In the genomic region with DNA sequence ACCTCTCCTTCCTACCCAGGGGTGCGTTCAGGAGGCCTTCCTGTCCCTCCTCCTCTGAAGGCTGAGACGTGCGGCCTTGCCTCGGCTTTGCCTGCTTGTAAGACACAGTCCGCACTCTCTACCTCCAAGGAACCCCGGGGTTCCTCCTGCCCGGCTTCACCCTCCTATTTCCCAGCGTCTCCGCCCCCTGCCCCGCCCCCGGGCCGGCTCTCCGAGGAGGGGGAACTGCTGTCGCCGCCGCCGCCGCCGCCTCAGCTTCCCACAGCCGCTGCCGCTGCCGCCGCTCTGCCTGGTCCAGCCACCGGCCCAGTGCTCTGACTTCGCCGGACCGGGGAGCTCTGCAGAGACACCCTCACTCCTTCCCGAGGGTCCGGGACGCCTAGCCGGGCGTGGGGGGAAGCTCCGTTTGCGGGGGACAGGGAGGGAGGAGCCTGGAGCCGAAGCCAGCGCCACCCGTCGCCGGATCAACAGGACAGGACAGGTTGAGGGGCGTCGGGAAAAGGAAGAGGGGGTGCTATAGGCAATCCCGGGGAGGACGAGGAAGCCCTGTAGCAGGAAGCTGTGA, we compare ENCODE assay signal across 9 cellular contexts. TPM values are rescaled to one million over a fixed set of nuclear protein-coding genes. Genes with fewer than 3 reads are reported as not detected.
DNase-seq lines count a peak whose midpoint lies in the region; ATAC-seq and TF ChIP-seq lines count a peak whose summit lies in the region.
"Had no signal": no experiment of that assay in that cellular context is flagged by ENCODE, and none has a peak within 500 bp of the region (broad histone marks: within the 10 kb centered on the region; RNA-seq: fewer than 3 reads in every experiment).

No MANE protein-coding gene starts in this region.

- H3K4me3 ChIP-seq in GM12865 (ENCODE audit: low read depth, low read length) = peak overlapping the region; percentile 92
- peak overlapping the region; percentile 26 for H3K4me3 ChIP-seq in colonic mucosa
- H3K4me3 ChIP-seq in lower leg skin (ENCODE audit: low read depth, poor library complexity, severe bottlenecking) = peak overlapping the region; percentile 22

- peaks cover 38% of the 10 kb centered on the region for H3K27me3 ChIP-seq in colonic mucosa

- peaks cover 18% of the 10 kb centered on the region for H3K4me1 ChIP-seq in colonic mucosa

- TF ChIP-seq CTCF in GM12865 (IDR thresholded peaks at IDR 0.05; ENCODE audit: insufficient read depth, low read depth, low read length, missing control alignments) (no peak), colonic mucosa (IDR thresholded peaks at IDR 0.05) (no peak), lower leg skin (IDR thresholded peaks at IDR 0.05) (no peak)

- no peak for TF ChIP-seq POLR2A in lower leg skin (IDR thresholded peaks at IDR 0.05)

- no peak overlapping the region for H3K27ac ChIP-seq in colonic mucosa

- peak overlapping the region; percentile 4 to 26 for H3K9ac ChIP-seq in colonic mucosa (ENCODE audit: low read depth in 2 of 2, low read length in 2 of 2)

- ATAC-seq in GM19324 (IDR thresholded peaks at IDR 0.05; ENCODE audit: low FRiP score, unreplicated experiment) = no peak
- ATAC-seq in HG03378 (IDR thresholded peaks at IDR 0.05; ENCODE audit: unreplicated experiment) = no peak

- DNase-seq in GM12865 (ENCODE audit: low read depth) = peak; percentile 39
- DNase-seq in activated CD4-positive, alpha-beta T cell treated with anti-CD3 and anti-CD28 coated beads for 24 hours (ENCODE audit: low read depth in 2 of 2) = peak; percentile 45 to 63
- DNase-seq in colonic mucosa = peak; percentile 59
- peak in 1 of 2 donors; percentile 72 for DNase-seq in lower leg skin (ENCODE audit: low spot score in 2 of 2)
- DNase-seq in stimulated activated CD4-positive, alpha-beta T cell treated with anti-CD3 and anti-CD28 coated beads, Interleukin-4, amount 100 ng/mL, for 4 hours = peak; percentile 62 to 66
- DNase-seq in COLO829 (ENCODE audit: low spot score) = no peak

- no peaks in the 10 kb centered on the region for H3K36me3 ChIP-seq in colonic mucosa

- H3K9me3 ChIP-seq in colonic mucosa = no peaks in the 10 kb centered on the region

- intact Hi-C loops in colonic mucosa (cut with DNase I) (loop anchor here (5.0 to 10.0 kb wide), 2 partner anchors 81 to 147 kb away; partner anchors contain the start of genes MPDU1 and TMEM95), lower leg skin (cut with DNase I; ENCODE audit: low total_unique reads) (loop anchor here (10.0 kb wide), 1 partner anchor 127 kb away; the partner anchor contains the start of gene SENP3)

- WGBS in lower leg skin, 2 donors = 2 to 8% methylated on average over 31 to 43 of the region's 43 CpGs

RNA-seq across cellular contexts. Expression of gene FGF11, which starts 1.2 kb away (rescaled TPM):
- total RNA-seq in colonic mucosa (1 to 10 TPM; 1.2 to 1.6 TPM), lower leg skin (10 to 100 TPM; 12.5 to 15.0 (median 13.9) TPM)

RNA-seq across cellular contexts. Expression of gene TMEM102, which starts 2.9 kb away (rescaled TPM):
- total RNA-seq in colonic mucosa (10 to 100 TPM; 20.4 to 20.6 TPM), lower leg skin (10 to 100 TPM; 15.5 to 23.2 (median 22.1) TPM)

RNA-seq across cellular contexts. Expression of gene CHRNB1, which starts 6.7 kb away (rescaled TPM):
- 1 to 10 TPM; 4.3 to 6.1 TPM for total RNA-seq in colonic mucosa
- total RNA-seq in lower leg skin = 10 to 100 TPM in 3 of 4 donors, 1 to 10 TPM in 1; 7.8 to 16.0 (median 13.6) TPM

RNA-seq across cellular contexts. Expression of gene SPEM3, which starts 9.5 kb away (rescaled TPM):
- total RNA-seq in colonic mucosa (not detected), lower leg skin (not detected)
- total RNA-seq: pulmonary artery endothelial cell had no signal

RNA-seq across cellular contexts. Expression of gene SPEM2, which starts 12.7 kb away (rescaled TPM):
- total RNA-seq in colonic mucosa = not detected
- total RNA-seq in lower leg skin = not detected
- total RNA-seq: pulmonary artery endothelial cell had no signal

Comparison
In these comparisons a context has a peak if more than half of its experiments do, and no peak if none do; other contexts are left out.
1. H3K4me3 ChIP-seq: peak in every context shown above with its lines; median percentile 92 in GM12865; 26 in colonic mucosa; 22 in lower leg skin.
2. RNA of gene FGF11, which starts 1.2 kb away (total RNA-seq): 12.5 to 15.0 TPM in lower leg skin; 1.2 to 1.6 TPM in colonic mucosa; every median in the first group is over 4 times any median in the second.